Comparison of ENCODE assay signal across 18 cellular contexts in the genomic region with DNA sequence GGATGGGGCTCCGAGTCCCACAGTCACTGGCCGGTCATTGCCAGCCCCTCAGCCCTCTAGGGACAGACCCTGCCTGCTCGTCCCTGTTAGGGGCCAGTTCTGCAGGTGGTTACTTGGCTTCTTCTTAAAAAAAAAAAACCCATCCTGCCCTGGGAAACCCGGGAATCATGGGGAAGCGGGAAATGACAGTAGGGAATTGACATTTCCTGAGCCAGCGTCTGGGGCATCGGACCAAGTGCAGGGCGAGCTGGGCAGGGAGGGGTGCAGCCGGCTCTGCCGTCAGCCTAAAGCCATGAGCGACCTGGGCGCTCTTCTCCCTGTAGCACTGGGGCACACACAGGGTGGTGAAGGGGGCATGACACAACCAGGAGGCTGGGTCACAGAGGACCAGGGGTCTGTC.
DNase-seq lines count a peak whose midpoint lies in the region; ATAC-seq, FAIRE-seq and TF ChIP-seq lines count a peak whose summit lies in the region.
"Had no signal": no experiment of that assay in that cellular context is flagged by ENCODE, and none has a peak within 500 bp of the region (broad histone marks: within the 10 kb centered on the region; RNA-seq: fewer than 3 reads in every experiment).

No MANE protein-coding gene starts in this region.

- H3K4me3 Mint-ChIP-seq in activated CD8-positive, alpha-beta memory T cell treated with anti-CD3 and anti-CD28 coated beads, Interleukin-2, amount 10 ng/mL, durations not matched to agents 7 days and 5 days, result no peak overlapping the region
- H3K4me3 Mint-ChIP-seq in T-helper 17 cell, result peak overlapping the region; percentile 78
- peak overlapping the region; percentile 35 to 67 for H3K4me3 Mint-ChIP-seq in effector memory CD8-positive, alpha-beta T cell
- no peak overlapping the region for H3K4me3 Mint-ChIP-seq in stimulated activated memory B cell treated with anti-CD40 and anti-IgM and Interleukin-4, amounts not matched to agents 10 μg/mL and 1 μg/mL and 100 μg/mL, for 72 hours
- H3K4me3 Mint-ChIP-seq: nephron progenitor cell had no signal

- no peak for TF ChIP-seq CTCF in D721Med (IDR thresholded peaks at IDR 0.05; ENCODE audit: insufficient read depth, missing control alignments)

- peaks cover 66% of the 10 kb centered on the region for H3K4me1 Mint-ChIP-seq in activated CD8-positive, alpha-beta memory T cell treated with anti-CD3 and anti-CD28 coated beads, Interleukin-2, amount 10 ng/mL, durations not matched to agents 7 days and 5 days
- peaks cover 43% of the 10 kb centered on the region for H3K4me1 Mint-ChIP-seq in T-helper 17 cell
- peaks cover 45 to 66% of the 10 kb centered on the region in 2 donors for H3K4me1 Mint-ChIP-seq in effector memory CD8-positive, alpha-beta T cell (ENCODE audit: low read depth in 2 of 2)
- H3K4me1 Mint-ChIP-seq in stimulated activated memory B cell treated with anti-CD40 and anti-IgM and Interleukin-4, amounts not matched to agents 10 μg/mL and 1 μg/mL and 100 μg/mL, for 72 hours, result peaks cover 80% of the 10 kb centered on the region

- no peaks in the 10 kb centered on the region for H3K9me3 ChIP-seq in T-helper 17 cell (ENCODE audit: control insufficient read depth, low read length, poor library complexity, severe bottlenecking)
- H3K9me3 ChIP-seq: testis had no signal

- peaks cover 3% of the 10 kb centered on the region for H3K36me3 Mint-ChIP-seq in activated CD8-positive, alpha-beta memory T cell treated with anti-CD3 and anti-CD28 coated beads, Interleukin-2, amount 10 ng/mL, durations not matched to agents 7 days and 5 days
- H3K36me3 Mint-ChIP-seq in T-helper 17 cell (ENCODE audit: low read depth), result no peaks in the 10 kb centered on the region
- H3K36me3 Mint-ChIP-seq in effector memory CD8-positive, alpha-beta T cell (ENCODE audit: insufficient read depth), result peaks cover 56% of the 10 kb centered on the region
- no peaks in the 10 kb centered on the region for H3K36me3 Mint-ChIP-seq in stimulated activated memory B cell treated with anti-CD40 and anti-IgM and Interleukin-4, amounts not matched to agents 10 μg/mL and 1 μg/mL and 100 μg/mL, for 72 hours

- CTCF ChIA-PET in activated CD8-positive, alpha-beta memory T cell treated with anti-CD3 and anti-CD28 coated beads, Interleukin-2, amount 10 ng/mL, durations not matched to agents 7 days and 5 days (lab: Charles Lee), result interaction anchor here (0.7 to 3.1 kb wide), 4 partner anchors 9 to 50 kb away, joined by 3 to 10 read pairs (median 6); no protein-coding TSS in a partner anchor

- no peak for FAIRE-seq in D721Med (lab: Jason Lieb, UNC)
- FAIRE-seq: A204.1, small intestine had no signal

- no peak for DNase-seq in activated CD8-positive, alpha-beta memory T cell treated with anti-CD3 and anti-CD28 coated beads, Interleukin-2, amount 10 ng/mL, durations not matched to agents 7 days and 5 days
- DNase-seq in activated CD8-positive, alpha-beta memory T cell treated with anti-CD3 and anti-CD28 coated beads, Interleukin-2, amount 50 U/mL, for 48 hours, result no peak
- DNase-seq in T-helper 17 cell (no peak), AML-193 (lab: John Stamatoyannopoulos, UW) (no peak), UCSD-AML1 (lab: John Stamatoyannopoulos, UW; ENCODE audit: unreplicated experiment) (no peak), D721Med (ENCODE audit: insufficient read length, low spot score) (no peak)
- no peak for DNase-seq in effector memory CD8-positive, alpha-beta T cell
- DNase-seq: DMS79; HCEC 1CT; islet precursor cell; NCI-H187; nephron progenitor cell; small intestine; stimulated activated CD4-positive, alpha-beta T cell treated with anti-CD3 and anti-CD28 coated beads, Interleukin-4, amount 100 ng/mL, for 4 hours; testis had no signal

- peaks cover 3% of the 10 kb centered on the region for H3K9me3 Mint-ChIP-seq in activated CD8-positive, alpha-beta memory T cell treated with anti-CD3 and anti-CD28 coated beads, Interleukin-2, amount 10 ng/mL, durations not matched to agents 7 days and 5 days (ENCODE audit: low read depth)
- peaks cover 0 to 9% of the 10 kb centered on the region in 2 donors for H3K9me3 Mint-ChIP-seq in effector memory CD8-positive, alpha-beta T cell
- H3K9me3 Mint-ChIP-seq in stimulated activated memory B cell treated with anti-CD40 and anti-IgM and Interleukin-4, amounts not matched to agents 10 μg/mL and 1 μg/mL and 100 μg/mL, for 72 hours, result peaks cover 4% of the 10 kb centered on the region
- H3K9me3 Mint-ChIP-seq: nephron progenitor cell had no signal

- no peak for ATAC-seq in activated CD8-positive, alpha-beta memory T cell treated with anti-CD3 and anti-CD28 coated beads, Interleukin-2, amount 10 ng/mL, durations not matched to agents 7 days and 5 days
- no peak for ATAC-seq in T-helper 17 cell
- no peak for ATAC-seq in effector memory CD8-positive, alpha-beta T cell (replicated peaks)
- ATAC-seq in stimulated activated memory B cell treated with anti-CD40 and anti-IgM and Interleukin-4, amounts not matched to agents 10 μg/mL and 1 μg/mL and 100 μg/mL, for 72 hours, result no peak

- peak overlapping the region; percentile 10 for H3K27ac Mint-ChIP-seq in activated CD8-positive, alpha-beta memory T cell treated with anti-CD3 and anti-CD28 coated beads, Interleukin-2, amount 10 ng/mL, durations not matched to agents 7 days and 5 days
- peak overlapping the region; percentile 98 for H3K27ac Mint-ChIP-seq in T-helper 17 cell
- peak overlapping the region; percentile 97 to 99 for H3K27ac Mint-ChIP-seq in effector memory CD8-positive, alpha-beta T cell
- H3K27ac Mint-ChIP-seq in stimulated activated memory B cell treated with anti-CD40 and anti-IgM and Interleukin-4, amounts not matched to agents 10 μg/mL and 1 μg/mL and 100 μg/mL, for 72 hours, result peak overlapping the region; percentile 94
- H3K27ac Mint-ChIP-seq: nephron progenitor cell, progenitor cell of endocrine pancreas had no signal

- peaks cover 14% of the 10 kb centered on the region for H3K27me3 Mint-ChIP-seq in activated CD8-positive, alpha-beta memory T cell treated with anti-CD3 and anti-CD28 coated beads, Interleukin-2, amount 10 ng/mL, durations not matched to agents 7 days and 5 days
- no peaks in the 10 kb centered on the region for H3K27me3 Mint-ChIP-seq in T-helper 17 cell
- H3K27me3 Mint-ChIP-seq in effector memory CD8-positive, alpha-beta T cell, result no peaks in the 10 kb centered on the region
- H3K27me3 Mint-ChIP-seq in stimulated activated memory B cell treated with anti-CD40 and anti-IgM and Interleukin-4, amounts not matched to agents 10 μg/mL and 1 μg/mL and 100 μg/mL, for 72 hours, result no peaks in the 10 kb centered on the region
- H3K27me3 Mint-ChIP-seq: progenitor cell of endocrine pancreas had no signal

Comparison
In these comparisons a context has a peak if more than half of its experiments do, and no peak if none do; other contexts are left out.
1. H3K27ac Mint-ChIP-seq: peak in every context shown above with its lines; median percentile 98 in T-helper 17 cell; 98 in effector memory CD8-positive, alpha-beta T cell; 94 in stimulated activated memory B cell treated with anti-CD40 and anti-IgM and Interleukin-4, amounts not matched to agents 10 μg/mL and 1 μg/mL and 100 μg/mL, for 72 hours; 10 in activated CD8-positive, alpha-beta memory T cell treated with anti-CD3 and anti-CD28 coated beads, Interleukin-2, amount 10 ng/mL, durations not matched to agents 7 days and 5 days.
2. H3K4me3 Mint-ChIP-seq: peak in T-helper 17 cell (single experiment) and effector memory CD8-positive, alpha-beta T cell (2 of 2); none in activated CD8-positive, alpha-beta memory T cell treated with anti-CD3 and anti-CD28 coated beads, Interleukin-2, amount 10 ng/mL, durations not matched to agents 7 days and 5 days (single experiment) and stimulated activated memory B cell treated with anti-CD40 and anti-IgM and Interleukin-4, amounts not matched to agents 10 μg/mL and 1 μg/mL and 100 μg/mL, for 72 hours (single experiment).